In the genomic region with DNA sequence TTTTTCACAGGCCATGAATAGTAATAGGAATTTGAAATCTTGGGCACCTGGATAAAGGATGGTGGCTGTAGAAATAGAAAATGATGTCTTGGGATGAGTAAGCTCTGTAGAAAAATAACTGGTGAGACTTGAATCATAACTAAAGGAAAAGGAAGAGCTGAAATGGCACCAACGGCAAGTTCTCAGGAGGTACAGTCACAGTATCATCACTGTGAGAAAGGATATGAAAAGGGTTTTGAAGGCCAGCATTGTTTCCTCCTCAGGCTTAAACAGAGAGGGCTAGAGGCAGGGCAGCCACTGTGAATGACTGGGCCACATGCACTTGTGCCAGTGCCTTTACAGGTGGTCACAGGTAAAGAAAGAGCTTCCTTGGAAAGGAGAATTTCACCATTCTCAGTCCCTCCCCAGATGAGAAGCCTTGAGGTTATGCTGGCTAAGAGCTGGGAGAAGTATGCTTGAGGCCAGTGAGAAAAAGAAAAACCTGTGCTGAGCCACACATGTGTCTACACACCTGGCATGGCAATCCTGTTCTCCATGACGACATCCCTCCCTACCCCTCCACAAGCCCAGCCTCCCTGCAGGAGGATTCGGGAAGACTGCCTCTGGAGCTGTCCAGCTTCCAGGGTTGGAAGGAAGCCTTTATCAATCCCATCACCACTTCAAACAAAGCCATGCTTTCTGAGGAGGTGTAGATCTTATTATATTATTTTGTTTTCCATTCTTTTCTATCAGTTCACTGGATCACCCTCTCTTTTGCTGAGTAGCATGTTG, we compare ENCODE assay signal across 24 cellular contexts. TPM values are rescaled to one million over a fixed set of nuclear protein-coding genes. Genes with fewer than 3 reads are reported as not detected.
"Had no signal": no experiment of that assay in that cellular context is flagged by ENCODE, and none has a peak within 500 bp of the region (broad histone marks: within the 10 kb centered on the region; RNA-seq: fewer than 3 reads in every experiment).

No MANE protein-coding gene starts in this region.

- H3K4me1 Mint-ChIP-seq: activated CD4-positive, alpha-beta memory T cell treated with anti-CD3 and anti-CD28 coated beads, Interleukin-2, amount 10 ng/mL, durations not matched to agents 7 days and 5 days; activated CD8-positive, alpha-beta memory T cell treated with anti-CD3 and anti-CD28 coated beads, Interleukin-2, amount 10 ng/mL, durations not matched to agents 7 days and 5 days; activated naive CD8-positive, alpha-beta T cell treated with anti-CD3 and anti-CD28 coated beads for 36 hours; activated T-helper 17 cell treated with anti-CD3 and anti-CD28 coated beads, Interleukin-2, amount 50 U/mL, for 72 hours had no signal

- H3K9me3 ChIP-seq: esophagus squamous epithelium, left lung, prostate gland, right atrium auricular region had no signal

- DNase-seq: activated CD4-positive, alpha-beta memory T cell treated with anti-CD3 and anti-CD28 coated beads, Interleukin-2, amount 10 ng/mL, durations not matched to agents 7 days and 5 days; activated CD4-positive, alpha-beta T cell treated with anti-CD3 and anti-CD28 coated beads for 48 hours; activated CD4-positive, CD25-positive, alpha-beta regulatory T cell; activated CD8-positive, alpha-beta memory T cell treated with anti-CD3 and anti-CD28 coated beads, Interleukin-2, amount 10 ng/mL, durations not matched to agents 7 days and 5 days; activated naive CD4-positive, alpha-beta T cell; activated naive CD8-positive, alpha-beta T cell treated with anti-CD3 and anti-CD28 coated beads for 36 hours; activated T-cell treated with anti-CD3 and anti-CD28 coated beads, Interleukin-2, amount 50 U/mL, for 1 hour; amniotic stem cell; effector CD8-positive, alpha-beta T cell; esophagus squamous epithelium; left lung; naive thymus-derived CD4-positive, alpha-beta T cell; stimulated activated CD4-positive, alpha-beta T cell treated with anti-CD3 and anti-CD28 coated beads, Interleukin-2, amount 100 ng/mL, for 24 hours; trophoblast cell had no signal

- H3K4me3 ChIP-seq: cardiac muscle cell, esophagus squamous epithelium, left lung, neural progenitor cell, prostate gland, right atrium auricular region had no signal

- H3K27me3 Mint-ChIP-seq: activated CD4-positive, alpha-beta memory T cell treated with anti-CD3 and anti-CD28 coated beads, Interleukin-2, amount 10 ng/mL, durations not matched to agents 7 days and 5 days; activated CD8-positive, alpha-beta memory T cell treated with anti-CD3 and anti-CD28 coated beads, Interleukin-2, amount 10 ng/mL, durations not matched to agents 7 days and 5 days; stimulated activated naive CD8-positive, alpha-beta T cell treated with anti-CD3 and anti-CD28 coated beads, Interleukin-15, Interleukin-2, amounts not matched to agents 100 ng/mL and 50 ng/mL, for 24 hours had no signal

- H3K27ac Mint-ChIP-seq: activated CD4-positive, alpha-beta memory T cell treated with anti-CD3 and anti-CD28 coated beads, Interleukin-2, amount 10 ng/mL, durations not matched to agents 7 days and 5 days; activated CD8-positive, alpha-beta memory T cell treated with anti-CD3 and anti-CD28 coated beads, Interleukin-2, amount 10 ng/mL, durations not matched to agents 7 days and 5 days; activated naive CD8-positive, alpha-beta T cell treated with anti-CD3 and anti-CD28 coated beads for 36 hours; activated T-helper 17 cell treated with anti-CD3 and anti-CD28 coated beads, Interleukin-2, amount 50 U/mL, for 72 hours; dendritic cell treated with granulocyte-macrophage colony-stimulating factor and Interleukin-4, amounts not matched to agents 40 ng/mL and 50 ng/mL, for 4 days; naive thymus-derived CD4-positive, alpha-beta T cell; neural progenitor cell; stimulated activated naive CD8-positive, alpha-beta T cell treated with anti-CD3 and anti-CD28 coated beads, Interleukin-15, Interleukin-2, amounts not matched to agents 100 ng/mL and 50 ng/mL, for 24 hours had no signal

- H3K4me1 ChIP-seq: esophagus squamous epithelium, left lung, prostate gland, right atrium auricular region had no signal

- ATAC-seq: activated CD8-positive, alpha-beta memory T cell treated with anti-CD3 and anti-CD28 coated beads, Interleukin-2, amount 10 ng/mL, durations not matched to agents 7 days and 5 days; activated T-helper 17 cell treated with anti-CD3 and anti-CD28 coated beads, Interleukin-2, amount 50 U/mL, for 72 hours; left lung; naive thymus-derived CD4-positive, alpha-beta T cell had no signal

- H3K27ac ChIP-seq: cardiac muscle cell, esophagus squamous epithelium, left lung, neural progenitor cell, prostate gland, right atrium auricular region had no signal

- H3K36me3 Mint-ChIP-seq: activated CD8-positive, alpha-beta memory T cell treated with anti-CD3 and anti-CD28 coated beads, Interleukin-2, amount 10 ng/mL, durations not matched to agents 7 days and 5 days; activated naive CD8-positive, alpha-beta T cell treated with anti-CD3 and anti-CD28 coated beads for 36 hours; naive thymus-derived CD4-positive, alpha-beta T cell; neural progenitor cell had no signal

- H3K36me3 ChIP-seq: cardiac muscle cell, esophagus squamous epithelium, left lung, neural progenitor cell, prostate gland, right atrium auricular region had no signal

- H3K4me3 Mint-ChIP-seq: activated CD4-positive, alpha-beta memory T cell treated with anti-CD3 and anti-CD28 coated beads, Interleukin-2, amount 10 ng/mL, durations not matched to agents 7 days and 5 days; activated CD8-positive, alpha-beta memory T cell treated with anti-CD3 and anti-CD28 coated beads, Interleukin-2, amount 10 ng/mL, durations not matched to agents 7 days and 5 days; activated naive CD8-positive, alpha-beta T cell treated with anti-CD3 and anti-CD28 coated beads for 36 hours; activated T-helper 17 cell treated with anti-CD3 and anti-CD28 coated beads, Interleukin-2, amount 50 U/mL, for 72 hours; dendritic cell treated with granulocyte-macrophage colony-stimulating factor and Interleukin-4, amounts not matched to agents 40 ng/mL and 50 ng/mL, for 4 days; naive thymus-derived CD4-positive, alpha-beta T cell; neural progenitor cell; stimulated activated naive CD8-positive, alpha-beta T cell treated with anti-CD3 and anti-CD28 coated beads, Interleukin-15, Interleukin-2, amounts not matched to agents 100 ng/mL and 50 ng/mL, for 24 hours had no signal

- H3K9me3 Mint-ChIP-seq: activated CD4-positive, alpha-beta memory T cell treated with anti-CD3 and anti-CD28 coated beads, Interleukin-2, amount 10 ng/mL, durations not matched to agents 7 days and 5 days; activated naive CD8-positive, alpha-beta T cell treated with anti-CD3 and anti-CD28 coated beads for 36 hours; activated T-helper 17 cell treated with anti-CD3 and anti-CD28 coated beads, Interleukin-2, amount 50 U/mL, for 72 hours; dendritic cell treated with granulocyte-macrophage colony-stimulating factor and Interleukin-4, amounts not matched to agents 40 ng/mL and 50 ng/mL, for 4 days; naive thymus-derived CD4-positive, alpha-beta T cell; stimulated activated naive CD8-positive, alpha-beta T cell treated with anti-CD3 and anti-CD28 coated beads, Interleukin-15, Interleukin-2, amounts not matched to agents 100 ng/mL and 50 ng/mL, for 24 hours had no signal

RNA-seq across cellular contexts. Expression of a gene that starts 3.8 kb away (rescaled TPM):
- total RNA-seq: activated CD4-positive, alpha-beta memory T cell treated with anti-CD3 and anti-CD28 coated beads, Interleukin-2, amount 10 ng/mL, durations not matched to agents 7 days and 5 days; activated CD8-positive, alpha-beta memory T cell treated with anti-CD3 and anti-CD28 coated beads, Interleukin-2, amount 10 ng/mL, durations not matched to agents 7 days and 5 days; activated naive CD8-positive, alpha-beta T cell treated with anti-CD3 and anti-CD28 coated beads for 36 hours; chondrocyte; endothelial cell of umbilical vein; mononuclear cell; naive thymus-derived CD4-positive, alpha-beta T cell had no signal
